In the genomic region with DNA sequence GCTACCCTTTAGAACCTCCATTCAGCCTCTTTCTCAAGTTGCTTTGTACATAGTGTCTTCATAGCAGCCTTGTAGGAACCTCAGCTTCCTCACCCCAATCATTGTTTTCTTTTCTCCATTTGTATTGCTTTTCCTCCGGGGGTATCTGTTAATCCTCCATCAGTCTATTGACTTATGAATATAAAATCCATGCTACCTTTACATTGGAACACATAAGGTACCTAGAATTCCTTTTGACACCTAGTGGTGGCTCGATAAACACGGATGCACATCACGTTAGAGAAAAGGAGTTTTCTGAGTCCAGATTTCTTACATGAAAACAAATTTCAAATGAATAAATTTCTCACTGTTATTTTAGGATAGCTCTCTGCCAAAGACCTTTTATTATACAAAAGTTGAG, we compare ENCODE assay signal across 21 cellular contexts. TPM values are rescaled to one million over a fixed set of nuclear protein-coding genes. Genes with fewer than 3 reads are reported as not detected.
"Had no signal": no experiment of that assay in that cellular context is flagged by ENCODE, and none has a peak within 500 bp of the region (broad histone marks: within the 10 kb centered on the region; RNA-seq: fewer than 3 reads in every experiment).

No MANE protein-coding gene starts in this region.

- H3K27ac Mint-ChIP-seq: activated CD4-positive, alpha-beta T cell treated with anti-CD3 and anti-CD28 coated beads for 36 hours; activated CD8-positive, alpha-beta T cell treated with anti-CD3 and anti-CD28 coated beads, Interleukin-2, amount 10 ng/mL, durations not matched to agents 7 days and 5 days; activated naive CD4-positive, alpha-beta T cell treated with anti-CD3 and anti-CD28 coated beads, Interleukin-2, amount 50 U/mL, for 72 hours; activated T-cell treated with anti-CD3 and anti-CD28 coated beads, Interleukin-2, amount 50 U/mL, for 72 hours; stimulated activated naive B cell treated with anti-CD40 and anti-IgM and Interleukin-4, amounts not matched to agents 10 μg/mL and 1 μg/mL and 100 μg/mL, for 72 hours had no signal

- H3K36me3 Mint-ChIP-seq: activated naive CD4-positive, alpha-beta T cell treated with anti-CD3 and anti-CD28 coated beads, Interleukin-2, amount 50 U/mL, for 72 hours; naive thymus-derived CD8-positive, alpha-beta T cell; stimulated activated naive B cell treated with anti-CD40 and anti-IgM and Interleukin-4, amounts not matched to agents 10 μg/mL and 1 μg/mL and 100 μg/mL, for 72 hours had no signal

- DNase-seq: activated CD4-positive, alpha-beta T cell treated with anti-CD3 and anti-CD28 coated beads for 36 hours; activated CD4-positive, CD25-positive, alpha-beta regulatory T cell; activated CD8-positive, alpha-beta T cell treated with anti-CD3 and anti-CD28 coated beads, Interleukin-2, amount 10 ng/mL, durations not matched to agents 7 days and 5 days; activated naive CD4-positive, alpha-beta T cell; activated T-cell treated with anti-CD3 and anti-CD28 coated beads for 4 hours; activated T-cell treated with anti-CD3 and anti-CD28 coated beads, Interleukin-2, amount 50 U/mL, for 72 hours; dorsolateral prefrontal cortex; effector memory CD8-positive, alpha-beta T cell; foreskin melanocyte; heart right ventricle; naive thymus-derived CD8-positive, alpha-beta T cell; stimulated activated CD4-positive, alpha-beta T cell treated with anti-CD3 and anti-CD28 coated beads, Interleukin-15, amount 100 ng/mL, for 24 hours; stimulated activated CD4-positive, alpha-beta T cell treated with anti-CD3 and anti-CD28 coated beads, Interleukin-2, amount 100 ng/mL, for 24 hours; stimulated activated naive B cell treated with anti-CD40 and anti-IgM and Interleukin-4, amounts not matched to agents 10 μg/mL and 1 μg/mL and 100 μg/mL, for 72 hours; stomach; thyroid gland; upper lobe of right lung had no signal

- H3K27ac ChIP-seq: coronary artery, dorsolateral prefrontal cortex, heart right ventricle, right atrium auricular region, stomach, thyroid gland, upper lobe of right lung had no signal

- H3K9me3 Mint-ChIP-seq: activated T-cell treated with anti-CD3 and anti-CD28 coated beads, Interleukin-2, amount 50 U/mL, for 72 hours; effector memory CD8-positive, alpha-beta T cell; naive thymus-derived CD8-positive, alpha-beta T cell; stimulated activated naive B cell treated with anti-CD40 and anti-IgM and Interleukin-4, amounts not matched to agents 10 μg/mL and 1 μg/mL and 100 μg/mL, for 72 hours had no signal

- H3K4me3 Mint-ChIP-seq: activated CD4-positive, alpha-beta T cell treated with anti-CD3 and anti-CD28 coated beads for 36 hours; activated CD8-positive, alpha-beta T cell treated with anti-CD3 and anti-CD28 coated beads, Interleukin-2, amount 10 ng/mL, durations not matched to agents 7 days and 5 days; activated T-cell treated with anti-CD3 and anti-CD28 coated beads, Interleukin-2, amount 50 U/mL, for 72 hours; effector memory CD8-positive, alpha-beta T cell; naive thymus-derived CD8-positive, alpha-beta T cell; stimulated activated naive B cell treated with anti-CD40 and anti-IgM and Interleukin-4, amounts not matched to agents 10 μg/mL and 1 μg/mL and 100 μg/mL, for 72 hours had no signal

- ATAC-seq: activated CD4-positive, alpha-beta T cell treated with anti-CD3 and anti-CD28 coated beads for 36 hours; activated CD8-positive, alpha-beta T cell treated with anti-CD3 and anti-CD28 coated beads, Interleukin-2, amount 10 ng/mL, durations not matched to agents 7 days and 5 days; activated naive CD4-positive, alpha-beta T cell treated with anti-CD3 and anti-CD28 coated beads, Interleukin-2, amount 50 U/mL, for 72 hours; activated T-cell treated with anti-CD3 and anti-CD28 coated beads, Interleukin-2, amount 50 U/mL, for 72 hours; effector memory CD8-positive, alpha-beta T cell; esophagus mucosa; heart right ventricle; naive thymus-derived CD8-positive, alpha-beta T cell; stimulated activated naive B cell treated with anti-CD40 and anti-IgM and Interleukin-4, amounts not matched to agents 10 μg/mL and 1 μg/mL and 100 μg/mL, for 72 hours; upper lobe of right lung had no signal

RNA-seq across cellular contexts. Expression of gene EDN1, which starts 6.3 kb away (rescaled TPM):
- total RNA-seq: activated CD4-positive, alpha-beta T cell treated with anti-CD3 and anti-CD28 coated beads for 36 hours; activated CD8-positive, alpha-beta T cell treated with anti-CD3 and anti-CD28 coated beads, Interleukin-2, amount 10 ng/mL, durations not matched to agents 7 days and 5 days had no signal
